ENCODE assay signal across 8 cellular contexts in the genomic region with DNA sequence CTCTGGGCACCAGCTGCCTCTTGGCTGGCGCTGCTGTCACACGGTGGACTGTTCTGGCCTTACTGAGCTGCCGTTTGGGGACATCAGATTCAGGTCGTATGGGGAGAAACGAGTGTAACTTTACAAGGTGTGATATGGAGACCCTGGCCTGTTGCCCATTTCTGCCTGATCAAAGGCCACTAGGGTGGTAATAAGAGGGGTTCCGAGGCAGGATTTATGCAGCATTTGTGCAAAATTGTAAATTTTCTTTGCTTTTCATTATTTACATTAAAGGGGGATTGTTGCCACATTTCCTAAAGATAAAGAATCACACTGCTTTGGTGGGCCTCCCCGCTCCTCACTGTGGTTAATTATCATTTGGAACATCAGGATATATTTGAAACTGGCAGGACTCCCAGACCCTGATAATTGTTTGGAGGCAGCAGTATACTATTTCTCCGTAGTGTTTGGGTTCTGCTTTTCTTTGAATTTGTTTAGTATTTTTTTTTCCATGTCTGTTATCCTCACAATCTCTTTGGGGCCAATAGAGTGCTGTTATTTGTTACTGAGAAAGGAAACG. TPM values are rescaled to one million over a fixed set of nuclear protein-coding genes. Genes with fewer than 3 reads are reported as not detected.
A peak's percentile ranks its signal among the peaks of the same experiment; 100 is the strongest.
DNase-seq lines count a peak whose midpoint lies in the region; FAIRE-seq and TF ChIP-seq lines count a peak whose summit lies in the region.

No MANE protein-coding gene starts in this region.

- H3K9me3 ChIP-seq in OCI-LY7 (ENCODE audit: low read length) (no peaks in the 10 kb centered on the region), endodermal cell (ENCODE audit: control insufficient read depth, low read length) (no peaks in the 10 kb centered on the region), neuron (ENCODE audit: low read length) (no peaks in the 10 kb centered on the region)

- CTCF ChIA-PET in activated naive CD4-positive, alpha-beta T cell treated with anti-CD3 and anti-CD28 coated beads for 36 hours (lab: Charles Lee) = interaction anchor here (0.5 to 1.6 kb wide), 5 partner anchors 18 to 636 kb away, joined by 3 to 5 read pairs (median 3); no protein-coding TSS in a partner anchor
- CTCF ChIA-PET in OCI-LY7 (lab: Charles Lee; ENCODE audit: unreplicated experiment) = no interaction called here

- H3K4me2 ChIP-seq in OCI-LY7 (ENCODE audit: low read length) = peak overlapping the region; percentile 96

- peak overlapping the region; percentile 80; the same call in 1 of the 2 replicates for H2AFZ ChIP-seq in OCI-LY7 (ENCODE audit: low read length)
- peak overlapping the region; percentile 91 for H2AFZ ChIP-seq in neuron (ENCODE audit: low read depth, low read length)

- DNase-seq in activated naive CD4-positive, alpha-beta T cell treated with anti-CD3 and anti-CD28 coated beads for 36 hours = no peak
- no peak for DNase-seq in activated naive CD4-positive, alpha-beta T cell treated with anti-CD3 and anti-CD28 coated beads, Interleukin-2, amount 50 U/mL, for 16 hours
- DNase-seq in OCI-LY7 (ENCODE audit: low spot score) = no peak
- no peak for DNase-seq in endodermal cell
- no peak for DNase-seq in SK-N-DZ (ENCODE audit: low spot score)
- no peak for DNase-seq in H54 (ENCODE audit: insufficient read length, low spot score)
- no peak for DNase-seq in DMS53 (lab: John Stamatoyannopoulos, UW)

- no peak for FAIRE-seq in H54 (lab: Jason Lieb, UNC)

- H3K4me3 Mint-ChIP-seq in activated naive CD4-positive, alpha-beta T cell treated with anti-CD3 and anti-CD28 coated beads for 36 hours = peak overlapping the region; percentile 95
- H3K4me3 Mint-ChIP-seq in endodermal cell = peak overlapping the region; percentile 78

- H3K27me3 ChIP-seq in endodermal cell (ENCODE audit: control insufficient read depth, insufficient read depth, low read length, poor library complexity, severe bottlenecking) (peaks cover 25% of the 10 kb centered on the region), neuron (ENCODE audit: insufficient read depth, low read length) (no peaks in the 10 kb centered on the region)

- peaks cover 14% of the 10 kb centered on the region; the same call in 1 of the 2 replicates for H4K20me1 ChIP-seq in OCI-LY7 (ENCODE audit: insufficient read depth, low read length)

- peak overlapping the region; percentile 96 for H3K27ac Mint-ChIP-seq in activated naive CD4-positive, alpha-beta T cell treated with anti-CD3 and anti-CD28 coated beads for 36 hours
- no peak overlapping the region for H3K27ac Mint-ChIP-seq in endodermal cell

- H3K4me1 ChIP-seq in OCI-LY7 (ENCODE audit: insufficient read depth, low read length, poor library complexity, severe bottlenecking) = peaks cover 62% of the 10 kb centered on the region
- H3K4me1 ChIP-seq in endodermal cell (ENCODE audit: control insufficient read depth, insufficient read depth, low read length) = no peaks in the 10 kb centered on the region
- H3K4me1 ChIP-seq in neuron (ENCODE audit: insufficient read depth, low read length) = peaks cover 30% of the 10 kb centered on the region

- TF ChIP-seq POLR2A in H54 (IDR thresholded peaks at IDR 0.05; ENCODE audit: low read depth, low read length) = no peak

- H3K9ac ChIP-seq in endodermal cell (ENCODE audit: extremely low read depth, low read length, poor library complexity, severe bottlenecking) = no peak overlapping the region

- no peaks in the 10 kb centered on the region for H3K9me2 ChIP-seq in OCI-LY7 (ENCODE audit: insufficient read depth, low read length)

- peaks cover 12% of the 10 kb centered on the region for H3K36me3 Mint-ChIP-seq in activated naive CD4-positive, alpha-beta T cell treated with anti-CD3 and anti-CD28 coated beads for 36 hours (ENCODE audit: low read depth)
- peaks cover 7% of the 10 kb centered on the region for H3K36me3 Mint-ChIP-seq in endodermal cell (ENCODE audit: low read depth)

- intact Hi-C loops in activated naive CD4-positive, alpha-beta T cell treated with anti-CD3 and anti-CD28 coated beads for 36 hours (cut with micrococcal nuclease) = loop anchor here (1.0 to 5.0 kb wide), 6 partner anchors 56 to 261 kb away; a partner anchor contains a TSS
- intact Hi-C loops in OCI-LY7 (cut with micrococcal nuclease; ENCODE audit: unreplicated experiment) = loop anchor here (1.0 to 2.0 kb wide), 3 partner anchors 12 to 79 kb away; a partner anchor contains a TSS

- no peaks in the 10 kb centered on the region for H3K27me3 Mint-ChIP-seq in activated naive CD4-positive, alpha-beta T cell treated with anti-CD3 and anti-CD28 coated beads for 36 hours (ENCODE audit: low read depth)
- H3K27me3 Mint-ChIP-seq in endodermal cell (ENCODE audit: insufficient read depth) = peaks cover 20% of the 10 kb centered on the region

- H3K4me1 Mint-ChIP-seq in activated naive CD4-positive, alpha-beta T cell treated with anti-CD3 and anti-CD28 coated beads for 36 hours (ENCODE audit: low read depth) = peaks cover 55% of the 10 kb centered on the region
- H3K4me1 Mint-ChIP-seq in endodermal cell = no peaks in the 10 kb centered on the region

- peaks cover 44% of the 10 kb centered on the region for H3K79me2 ChIP-seq in OCI-LY7 (ENCODE audit: insufficient read depth, low read depth, low read length)

- POLR2A ChIA-PET in OCI-LY7 (lab: Charles Lee) = interaction anchor here (1.3 to 3.4 kb wide), 9 partner anchors 9 to 72 kb away, joined by 3 to 19 read pairs (median 7); a partner anchor contains a TSS

- H3K36me3 ChIP-seq in OCI-LY7 (ENCODE audit: insufficient read depth, low read length) = peaks cover 43% of the 10 kb centered on the region
- no peaks in the 10 kb centered on the region for H3K36me3 ChIP-seq in endodermal cell (ENCODE audit: control insufficient read depth, insufficient read depth, low read length)
- peaks cover 15% of the 10 kb centered on the region for H3K36me3 ChIP-seq in neuron (ENCODE audit: insufficient read depth, low read length)

- WGBS in endodermal cell (ENCODE audit: insufficient coverage in 1 of 2, insufficient read length in 1 of 2), 2 experiments = 42 to 79% methylated on average over 3 to 9 of the region's 9 CpGs

- TF ChIP-seq CTCF in OCI-LY7 (conservative IDR thresholded peaks at IDR 0.05; ENCODE audit: low read length) = no peak
- no peak for TF ChIP-seq CTCF in endodermal cell (conservative IDR thresholded peaks at IDR 0.05)

- H3K4me3 ChIP-seq in OCI-LY7 (ENCODE audit: low read depth, low read length, poor library complexity, severe bottlenecking) (peak overlapping the region; percentile 77), endodermal cell (ENCODE audit: low read length) (peak overlapping the region; percentile 72), neuron (ENCODE audit: low read length) (peak overlapping the region; percentile 56)

- H3K9me3 Mint-ChIP-seq in activated naive CD4-positive, alpha-beta T cell treated with anti-CD3 and anti-CD28 coated beads for 36 hours = no peaks in the 10 kb centered on the region
- no peaks in the 10 kb centered on the region for H3K9me3 Mint-ChIP-seq in endodermal cell

- H3K27ac ChIP-seq in OCI-LY7 (ENCODE audit: low read depth, low read length, poor library complexity, severe bottlenecking) = peak overlapping the region; percentile 87
- no peak overlapping the region for H3K27ac ChIP-seq in endodermal cell (ENCODE audit: low read depth, low read length)

- TSS peak; percentile 72 for BruUV-seq in OCI-LY7 (replicated peaks; lab: Mats Ljungman, UMichigan)

RNA-seq across cellular contexts. Expression of a gene that starts 0.9 kb away (rescaled TPM):
- total RNA-seq in activated naive CD4-positive, alpha-beta T cell treated with anti-CD3 and anti-CD28 coated beads for 36 hours = 10 to 100 TPM; 18.9 to 19.3 TPM
- 16.7 and 17.9 TPM in 2 replicates for total RNA-seq in OCI-LY7 (2014; rRNA removed; shearing (Covaris generic))
- total RNA-seq in OCI-LY7 (2022) (59.2 and 64.3 TPM in 2 replicates), endodermal cell (1 to 10 TPM; 6.9 to 7.7 TPM)
- 12.3 TPM for polyA plus RNA-seq in endodermal cell (2013, experiment 1 of 2)
- polyA plus RNA-seq in endodermal cell (2013, experiment 2 of 2) = 11.6 TPM
- polyA plus RNA-seq in SK-N-DZ (2014; cell fraction: cytosol; rRNA removed) = 7.9 and 8.4 TPM in 2 replicates
- polyA plus RNA-seq in SK-N-DZ (2014; cell fraction: nucleus; rRNA removed) = 2.4 and 5.0 TPM in 2 replicates

RNA-seq across cellular contexts. Expression of a gene that starts 55.5 kb away (rescaled TPM):
- total RNA-seq in activated naive CD4-positive, alpha-beta T cell treated with anti-CD3 and anti-CD28 coated beads for 36 hours = 10 to 100 TPM; 17.0 to 20.3 TPM
- total RNA-seq in OCI-LY7 (2014; rRNA removed; shearing (Covaris generic)) = 25.3 and 27.3 TPM in 2 replicates
- 43.5 and 46.7 TPM in 2 replicates for total RNA-seq in OCI-LY7 (2022)
- total RNA-seq in endodermal cell = 10 to 100 TPM; 13.7 to 21.3 TPM
- polyA plus RNA-seq in endodermal cell (2013, experiment 1 of 2) = 19.4 TPM
- polyA plus RNA-seq in endodermal cell (2013, experiment 2 of 2) = 19.2 TPM
- 12.7 and 13.2 TPM in 2 replicates for polyA plus RNA-seq in SK-N-DZ (2014; cell fraction: cytosol; rRNA removed)
- 10.2 and 14.7 TPM in 2 replicates for polyA plus RNA-seq in SK-N-DZ (2014; cell fraction: nucleus; rRNA removed)
